17 cellular contexts compared by ENCODE assay signal in genomic region chr7:79051915-79052314, GRCh38.
A peak's percentile ranks its signal among the peaks of the same experiment; 100 is the strongest.
DNase-seq lines count a peak whose midpoint lies in the region; ATAC-seq and TF ChIP-seq lines count a peak whose summit lies in the region.
"Had no signal": no experiment of that assay in that cellular context is flagged by ENCODE, and none has a peak within 500 bp of the region (broad histone marks: within the 10 kb centered on the region; RNA-seq: fewer than 3 reads in every experiment).

No MANE protein-coding gene starts in this region.

- H3K9me3 Mint-ChIP-seq in GM23338: no peaks in the 10 kb centered on the region
- H3K9me3 Mint-ChIP-seq in chondrocyte (ENCODE audit: low read depth): peaks cover 3% of the 10 kb centered on the region

- H3K27me3 Mint-ChIP-seq in GM23338 (ENCODE audit: insufficient read depth, low read depth, poor library complexity) (peaks cover 4% of the 10 kb centered on the region), chondrocyte (ENCODE audit: low read depth) (no peaks in the 10 kb centered on the region)
- H3K27me3 Mint-ChIP-seq: B cell; CD4-positive, alpha-beta T cell had no signal

- H3K27ac ChIP-seq in GM23338 (ENCODE audit: low read depth) (no peak overlapping the region), vagina (no peak overlapping the region)

- H3K36me3 Mint-ChIP-seq in GM23338 (ENCODE audit: low read depth): no peaks in the 10 kb centered on the region
- no peaks in the 10 kb centered on the region for H3K36me3 Mint-ChIP-seq in chondrocyte (ENCODE audit: low read depth)

- H3K4me1 ChIP-seq in GM23338 (ENCODE audit: insufficient read depth): no peaks in the 10 kb centered on the region
- H3K4me1 ChIP-seq in vagina: peaks cover 6% of the 10 kb centered on the region

- no peaks in the 10 kb centered on the region for H3K79me2 ChIP-seq in GM23338 (replicated peaks; ENCODE audit: insufficient read depth)

- H3K27me3 ChIP-seq in GM23338 (ENCODE audit: insufficient read depth): no peaks in the 10 kb centered on the region
- no peaks in the 10 kb centered on the region for H3K27me3 ChIP-seq in vagina
- H3K27me3 ChIP-seq: MG63 had no signal

- TF ChIP-seq CTCF in GM23338 (conservative IDR thresholded peaks at IDR 0.05; ENCODE audit: low read depth in 2 of 2): no peak
- TF ChIP-seq CTCF in chondrocyte (IDR thresholded peaks at IDR 0.05): no peak
- TF ChIP-seq CTCF in vagina (IDR thresholded peaks at IDR 0.05): no peak

- H2AFZ ChIP-seq in GM23338: peak overlapping the region; percentile 54; the same call in 1 of the 2 replicates

- H3K4me3 Mint-ChIP-seq in GM23338 (no peak overlapping the region), chondrocyte (ENCODE audit: unreplicated experiment) (no peak overlapping the region)
- H3K4me3 Mint-ChIP-seq: B cell; CD4-positive, alpha-beta T cell had no signal

- H3K36me3 ChIP-seq in GM23338 (ENCODE audit: insufficient read depth) (no peaks in the 10 kb centered on the region), vagina (no peaks in the 10 kb centered on the region)
- H3K36me3 ChIP-seq: MG63 had no signal

- H3K27ac Mint-ChIP-seq in GM23338 (no peak overlapping the region; the same call in 1 of the 2 replicates), chondrocyte (ENCODE audit: unreplicated experiment) (peak overlapping the region; percentile 47)
- H3K27ac Mint-ChIP-seq: B cell; CD4-positive, alpha-beta T cell had no signal

- no peak for TF ChIP-seq POLR2A in vagina (IDR thresholded peaks at IDR 0.05)

- peaks cover 6% of the 10 kb centered on the region; the same call in 1 of the 3 replicates for H3K4me1 Mint-ChIP-seq in GM23338
- peaks cover 9% of the 10 kb centered on the region for H3K4me1 Mint-ChIP-seq in chondrocyte (ENCODE audit: low read depth)
- H3K4me1 Mint-ChIP-seq: B cell had no signal

- intact Hi-C loops in vagina (cut with DNase I): no loop called here

- no peaks in the 10 kb centered on the region for H3F3A ChIP-seq in GM23338 (replicated peaks; ENCODE audit: low read depth)

- no peak overlapping the region for H3K4me2 ChIP-seq in GM23338

- no peak overlapping the region for H3K4me3 ChIP-seq in GM23338
- no peak overlapping the region for H3K4me3 ChIP-seq in vagina
- H3K4me3 ChIP-seq: MG63 had no signal

- no peaks in the 10 kb centered on the region for H4K20me1 ChIP-seq in GM23338 (replicated peaks; ENCODE audit: insufficient read depth)

- ATAC-seq in GM23338 (no peak), GM18867 (IDR thresholded peaks at IDR 0.05; ENCODE audit: unreplicated experiment) (no peak)
- ATAC-seq: Panc1 had no signal

- no peaks in the 10 kb centered on the region for H3K9me3 ChIP-seq in vagina
- H3K9me3 ChIP-seq: MG63 had no signal

- DNase-seq in GM23338 (ENCODE audit: low spot score): no peak
- DNase-seq in chondrocyte (ENCODE audit: low spot score): no peak
- peak; percentile 21 for DNase-seq in iris pigment epithelial cell (ENCODE audit: low read depth)
- peak; percentile 5 for DNase-seq in renal cortical epithelial cell (ENCODE audit: low read depth)
- DNase-seq in NCI-H2107 (lab: John Stamatoyannopoulos, UW): no peak
- no peak for DNase-seq in T-helper 1 cell
- DNase-seq in vagina (ENCODE audit: extremely low spot score in 2 of 2): no peak
- DNase-seq: ACHN; CD4-positive, alpha-beta T cell; MG63; NCI-H1092 treated with DMSO at 0.1 percent for 48 hours; NCI-H1694 treated with DMSO at 0.1 percent for 48 hours; NCI-H748 treated with DMSO at 0.1 percent for 48 hours; SHP77 had no signal

- no peaks in the 10 kb centered on the region for H3K9me2 ChIP-seq in GM23338 (ENCODE audit: insufficient read depth)

TF ChIP-seq in GM23338, 12 proteins besides CTCF, POLR2A, EP300 and RAD21:
- TF ChIP-seq ETS1 (IDR thresholded peaks at IDR 0.05) (no peak), STAT1 (IDR thresholded peaks at IDR 0.05; ENCODE audit: unreplicated experiment) (no peak)
- TF ChIP-seq, protein P1, sequence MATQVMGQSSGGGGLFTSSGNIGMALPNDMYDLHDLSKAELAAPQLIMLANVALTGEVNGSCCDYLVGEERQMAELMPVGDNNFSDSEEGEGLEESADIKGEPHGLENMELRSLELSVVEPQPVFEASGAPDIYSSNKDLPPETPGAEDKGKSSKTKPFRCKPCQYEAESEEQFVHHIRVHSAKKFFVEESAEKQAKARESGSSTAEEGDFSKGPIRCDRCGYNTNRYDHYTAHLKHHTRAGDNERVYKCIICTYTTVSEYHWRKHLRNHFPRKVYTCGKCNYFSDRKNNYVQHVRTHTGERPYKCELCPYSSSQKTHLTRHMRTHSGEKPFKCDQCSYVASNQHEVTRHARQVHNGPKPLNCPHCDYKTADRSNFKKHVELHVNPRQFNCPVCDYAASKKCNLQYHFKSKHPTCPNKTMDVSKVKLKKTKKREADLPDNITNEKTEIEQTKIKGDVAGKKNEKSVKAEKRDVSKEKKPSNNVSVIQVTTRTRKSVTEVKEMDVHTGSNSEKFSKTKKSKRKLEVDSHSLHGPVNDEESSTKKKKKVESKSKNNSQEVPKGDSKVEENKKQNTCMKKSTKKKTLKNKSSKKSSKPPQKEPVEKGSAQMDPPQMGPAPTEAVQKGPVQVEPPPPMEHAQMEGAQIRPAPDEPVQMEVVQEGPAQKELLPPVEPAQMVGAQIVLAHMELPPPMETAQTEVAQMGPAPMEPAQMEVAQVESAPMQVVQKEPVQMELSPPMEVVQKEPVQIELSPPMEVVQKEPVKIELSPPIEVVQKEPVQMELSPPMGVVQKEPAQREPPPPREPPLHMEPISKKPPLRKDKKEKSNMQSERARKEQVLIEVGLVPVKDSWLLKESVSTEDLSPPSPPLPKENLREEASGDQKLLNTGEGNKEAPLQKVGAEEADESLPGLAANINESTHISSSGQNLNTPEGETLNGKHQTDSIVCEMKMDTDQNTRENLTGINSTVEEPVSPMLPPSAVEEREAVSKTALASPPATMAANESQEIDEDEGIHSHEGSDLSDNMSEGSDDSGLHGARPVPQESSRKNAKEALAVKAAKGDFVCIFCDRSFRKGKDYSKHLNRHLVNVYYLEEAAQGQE (IDR thresholded peaks at IDR 0.05; ENCODE audit: unreplicated experiment): no peak

Comparison
In these comparisons a context has a peak if more than half of its experiments do, and no peak if none do; other contexts are left out.
1. DNase-seq: peak in iris pigment epithelial cell (single experiment) and renal cortical epithelial cell (single experiment); none in GM23338 (single experiment), chondrocyte (single experiment), NCI-H2107 (single experiment), T-helper 1 cell (0 of 5) and vagina (0 of 2).